Comparison of ENCODE assay signal across 8 cellular contexts in genomic region chrX:44343412-44343942, GRCh38. TPM values are rescaled to one million over a fixed set of nuclear protein-coding genes. Genes with fewer than 3 reads are reported as not detected.
DNase-seq lines count a peak whose midpoint lies in the region; ATAC-seq lines count a peak whose summit lies in the region.

EFHC2 (minus strand) TSS chrX:44343672; CDS start chrX:44343588, 84 bp downstream.

- POLR2A ChIA-PET in naive thymus-derived CD8-positive, alpha-beta T cell (lab: Charles Lee): interaction anchor here (0.8 to 1.5 kb wide), 3 partner anchors 10 to 199 kb away, joined by 3 read pairs; partner anchors contain the start of gene FUNDC1

- H3K9me3 Mint-ChIP-seq in naive thymus-derived CD8-positive, alpha-beta T cell: no peaks in the 10 kb centered on the region

- 2 to 10% methylated on average over 19 to 33 of the region's 34 CpGs for WGBS in esophagus, 2 donors

- H3K27ac Mint-ChIP-seq in naive thymus-derived CD8-positive, alpha-beta T cell: peak within 1 kb of the TSS; percentile 94 to 99 (median 98)

- H3K27me3 ChIP-seq in HUES48 (ENCODE audit: control insufficient read depth, insufficient read depth, low read length) (no peaks in the 10 kb centered on the region), esophagus (ENCODE audit: control insufficient read depth in 1 of 2, insufficient read depth in 2 of 2, low read length in 2 of 2) (no peaks in the 10 kb centered on the region), stomach smooth muscle (ENCODE audit: control insufficient read depth in 1 of 2, insufficient read depth in 2 of 2, low read length in 2 of 2) (peaks cover 0 to 2% of the 10 kb centered on the region in 2 donors)

- H3K4me3 ChIP-seq in HUES48 (ENCODE audit: low read depth, low read length) (peak within 1 kb of the TSS; percentile 49), esophagus (ENCODE audit: low read depth in 1 of 2, low read length in 2 of 2) (peak within 1 kb of the TSS; percentile 30 to 50), stomach smooth muscle (ENCODE audit: low read length in 2 of 2) (peak within 1 kb of the TSS; percentile 51 to 69)

- H3K4me3 Mint-ChIP-seq in naive thymus-derived CD8-positive, alpha-beta T cell: peak within 1 kb of the TSS; percentile 86 to 99 (median 93)

- H3K4me1 ChIP-seq in HUES48 (ENCODE audit: control insufficient read depth, insufficient read depth, low read length) (peaks cover 12% of the 10 kb centered on the region; the same call in 1 of the 2 replicates), esophagus (ENCODE audit: control insufficient read depth in 2 of 2, insufficient read depth in 2 of 2, low read length in 1 of 2) (no peaks in the 10 kb centered on the region), stomach smooth muscle (ENCODE audit: control insufficient read depth, insufficient read depth, low read length) (peaks cover 7% of the 10 kb centered on the region)

- no peaks in the 10 kb centered on the region for H3K36me3 Mint-ChIP-seq in naive thymus-derived CD8-positive, alpha-beta T cell

- H3K9me3 ChIP-seq in HUES48 (ENCODE audit: control insufficient read depth, insufficient read depth, low read length): peaks cover 3% of the 10 kb centered on the region; the same call in 1 of the 2 replicates
- H3K9me3 ChIP-seq in esophagus (ENCODE audit: control insufficient read depth in 2 of 2, insufficient read depth in 1 of 2, low read depth in 1 of 2, low read length in 1 of 2): no peaks in the 10 kb centered on the region
- no peaks in the 10 kb centered on the region for H3K9me3 ChIP-seq in stomach smooth muscle (ENCODE audit: control insufficient read depth in 2 of 2, low read length in 2 of 2)

- H3K27ac ChIP-seq in HUES48 (ENCODE audit: low read depth, low read length) (no peak within 1 kb of the TSS), esophagus (ENCODE audit: low read depth in 2 of 2, low read length in 1 of 2) (peak within 1 kb of the TSS; percentile 4 to 54), stomach smooth muscle (ENCODE audit: low read length) (no peak within 1 kb of the TSS)

- peaks cover 8 to 25% (median 16%) of the 10 kb centered on the region in 4 donors for H3K4me1 Mint-ChIP-seq in naive thymus-derived CD8-positive, alpha-beta T cell

- peak; percentile 70 to 72 for ATAC-seq in naive thymus-derived CD8-positive, alpha-beta T cell

- no peaks in the 10 kb centered on the region for H3K27me3 Mint-ChIP-seq in naive thymus-derived CD8-positive, alpha-beta T cell

- DNase-seq in AG08395 (ENCODE audit: low spot score): peak; percentile 33
- peak; percentile 21 for DNase-seq in activated T-cell treated with anti-CD3 and anti-CD28 coated beads for 48 hours (ENCODE audit: low read depth)
- peak; percentile 48 to 84 (median 66) for DNase-seq in naive thymus-derived CD8-positive, alpha-beta T cell
- DNase-seq in cortex of kidney (lab: John Stamatoyannopoulos, UW): no peak
- no peak for DNase-seq in NCI-H2081 (lab: John Stamatoyannopoulos, UW)

- H3K9ac ChIP-seq in HUES48 (ENCODE audit: low read depth, low read length) (peak within 1 kb of the TSS; percentile 21; the same call in 1 of the 2 replicates), stomach smooth muscle (ENCODE audit: low read length in 2 of 2) (peak within 1 kb of the TSS; percentile 35 to 69)

- H3K36me3 ChIP-seq in HUES48 (ENCODE audit: control insufficient read depth, insufficient read depth, low read length): no peaks in the 10 kb centered on the region
- H3K36me3 ChIP-seq in esophagus (ENCODE audit: control insufficient read depth in 2 of 2, insufficient read depth in 2 of 2, low read length in 1 of 2): no peaks in the 10 kb centered on the region
- H3K36me3 ChIP-seq in stomach smooth muscle (ENCODE audit: control insufficient read depth in 2 of 2, insufficient read depth in 2 of 2, low read length in 2 of 2): no peaks in the 10 kb centered on the region

RNA-seq across cellular contexts. Expression of gene EFHC2, which starts in this region (rescaled TPM):
- 1 to 10 TPM; 1.0 to 1.1 TPM for polyA plus RNA-seq in esophagus
- total RNA-seq in naive thymus-derived CD8-positive, alpha-beta T cell: 1 to 10 TPM; 2.0 TPM
- polyA plus RNA-seq in naive thymus-derived CD8-positive, alpha-beta T cell: 1 to 10 TPM; 3.1 to 3.5 (median 3.3) TPM

Comparison
In these comparisons a context has a peak if more than half of its experiments do, and no peak if none do; other contexts are left out.
1. DNase-seq: peak in AG08395 (single experiment), activated T-cell treated with anti-CD3 and anti-CD28 coated beads for 48 hours (single experiment) and naive thymus-derived CD8-positive, alpha-beta T cell (10 of 10); none in cortex of kidney (single experiment) and NCI-H2081 (0 of 2).
2. H3K27ac ChIP-seq: peak in esophagus (2 of 2); none in HUES48 (single experiment) and stomach smooth muscle (single experiment).
3. Peak in every context shown above with its lines, with median percentiles within 50 percentile points of each other: H3K4me3 ChIP-seq.